Comparison of ENCODE assay signal across 8 cellular contexts in genomic region chr12:52007982-52008510, GRCh38. TPM values are rescaled to one million over a fixed set of nuclear protein-coding genes. Genes with fewer than 3 reads are reported as not detected.
DNase-seq lines count a peak whose midpoint lies in the region; ATAC-seq, FAIRE-seq and TF ChIP-seq lines count a peak whose summit lies in the region.
"Had no signal": no experiment of that assay in that cellular context is flagged by ENCODE, and none has a peak within 500 bp of the region (broad histone marks: within the 10 kb centered on the region; RNA-seq: fewer than 3 reads in every experiment).

No MANE protein-coding gene starts in this region.

- H3K4me3 ChIP-seq in ascending aorta, result peak overlapping the region; percentile 61 to 82
- H3K4me3 ChIP-seq in right lobe of liver, result peak overlapping the region; percentile 44 to 53 (median 48)
- peak overlapping the region; percentile 46 to 72 for H3K4me3 ChIP-seq in stomach smooth muscle (ENCODE audit: low read length in 2 of 2)

- no peaks in the 10 kb centered on the region for H3K27me3 ChIP-seq in ascending aorta
- no peaks in the 10 kb centered on the region for H3K27me3 ChIP-seq in right lobe of liver
- H3K27me3 ChIP-seq in stomach smooth muscle (ENCODE audit: control insufficient read depth in 1 of 2, insufficient read depth in 2 of 2, low read length in 2 of 2), result peaks cover 19 to 24% of the 10 kb centered on the region in 2 donors

- no peak for TF ChIP-seq CTCF in ascending aorta (IDR thresholded peaks at IDR 0.05)
- no peak for TF ChIP-seq CTCF in right lobe of liver (IDR thresholded peaks at IDR 0.05)

- peaks cover 4% of the 10 kb centered on the region for H3K36me3 Mint-ChIP-seq in IgD-negative memory B cell

- no peak for ATAC-seq in right lobe of liver

- H3K9ac ChIP-seq in stomach smooth muscle (ENCODE audit: low read length in 2 of 2), result peak overlapping the region; percentile 13 to 36

- peak overlapping the region; percentile 88 to 99 (median 97) for H3K27ac Mint-ChIP-seq in IgD-negative memory B cell

- peak overlapping the region; percentile 69 to 98 (median 95) for H3K4me3 Mint-ChIP-seq in IgD-negative memory B cell

- H3K27ac ChIP-seq in ascending aorta (peak overlapping the region; percentile 68 to 77), right lobe of liver (peak overlapping the region in 2 of 3 donors; percentile 57 to 75), stomach smooth muscle (ENCODE audit: low read length) (peak overlapping the region; percentile 67)

- DNase-seq in ascending aorta (ENCODE audit: low spot score in 2 of 2), result no peak
- DNase-seq in right lobe of liver, result no peak
- no peak for DNase-seq in GM12891 (ENCODE audit: insufficient read length, low spot score)
- DNase-seq in kidney tubule cell (ENCODE audit: low spot score), result no peak
- no peak for DNase-seq in NCI-H2107 treated with DMSO at 0.1 percent for 48 hours (lab: John Stamatoyannopoulos, UW; ENCODE audit: unreplicated experiment)
- DNase-seq: NK-92 treated with Interleukin-12 subunit alpha and Interleukin-12 subunit beta, amount 100 ng/mL, for 24 hours had no signal

- H3K36me3 ChIP-seq in ascending aorta, result no peaks in the 10 kb centered on the region
- no peaks in the 10 kb centered on the region for H3K36me3 ChIP-seq in right lobe of liver
- no peaks in the 10 kb centered on the region for H3K36me3 ChIP-seq in stomach smooth muscle (ENCODE audit: control insufficient read depth in 2 of 2, insufficient read depth in 2 of 2, low read length in 2 of 2)

- TF ChIP-seq POLR2A in right lobe of liver (IDR thresholded peaks at IDR 0.05), result no peak
- no peak for TF ChIP-seq POLR2A in GM12891 (IDR thresholded peaks at IDR 0.05; ENCODE audit: low read depth, low read length)

- peaks cover 4% of the 10 kb centered on the region for H3K27me3 Mint-ChIP-seq in IgD-negative memory B cell

- peaks cover 14 to 19% (median 14%) of the 10 kb centered on the region in 3 donors for H3K4me1 Mint-ChIP-seq in IgD-negative memory B cell

- H3K9me3 Mint-ChIP-seq in IgD-negative memory B cell, result no peaks in the 10 kb centered on the region

- H3K4me1 ChIP-seq in ascending aorta, result peaks cover 0 to 17% of the 10 kb centered on the region in 2 donors
- peaks cover 0 to 9% (median 0%) of the 10 kb centered on the region in 4 donors for H3K4me1 ChIP-seq in right lobe of liver
- H3K4me1 ChIP-seq in stomach smooth muscle (ENCODE audit: control insufficient read depth, insufficient read depth, low read length), result peaks cover 36% of the 10 kb centered on the region

- WGBS in right lobe of liver (ENCODE audit: insufficient coverage, low coverage, low lambda C conversion rate, missing lambda C conversion rate), result 61% methylated on average over 4 of the region's 5 CpGs

- H3K9me3 ChIP-seq in ascending aorta (no peaks in the 10 kb centered on the region), right lobe of liver (no peaks in the 10 kb centered on the region), stomach smooth muscle (ENCODE audit: control insufficient read depth in 2 of 2, low read length in 2 of 2) (no peaks in the 10 kb centered on the region)

- intact Hi-C loops in ascending aorta (cut with DNase I) (no loop called here), right lobe of liver (cut with DNase I) (loop anchor here in 1 of 2 donors (5.0 kb wide), 1 partner anchor 114 kb away; no protein-coding TSS in a partner anchor)

- no peak for FAIRE-seq in GM12891 (lab: Jason Lieb, UNC)

TF ChIP-seq in GM12891, 5 proteins besides CTCF, POLR2A, EP300 and RAD21:
- TF ChIP-seq POU2F2 (IDR thresholded peaks at IDR 0.05; ENCODE audit: low read depth, low read length) (no peak), SPI1 (IDR thresholded peaks at IDR 0.05; ENCODE audit: low read depth, low read length) (no peak), PAX5 (IDR thresholded peaks at IDR 0.05; ENCODE audit: insufficient read depth, low read length, severe bottlenecking) (no peak), TAF1 (IDR thresholded peaks at IDR 0.05; ENCODE audit: low read depth, low read length) (no peak), POLR2AphosphoS5 (IDR thresholded peaks at IDR 0.05; ENCODE audit: low read depth, low read length) (no peak)

RNA-seq across cellular contexts. Expression of gene TAMALIN, which starts 1.3 kb away (rescaled TPM):
- polyA plus RNA-seq in IgD-negative memory B cell, result 6.4 TPM
- total RNA-seq in ascending aorta (32.6 TPM), right lobe of liver (1 to 10 TPM; 2.9 to 6.5 (median 3.9) TPM)
- polyA plus RNA-seq in GM12891 (2012; ENCODE audit: low read depth, missing spikeins), result 1.3 TPM

RNA-seq across cellular contexts. Expression of gene NR4A1, which starts 43.2 kb away (rescaled TPM):
- 9.3 TPM for polyA plus RNA-seq in IgD-negative memory B cell
- total RNA-seq in ascending aorta (722 TPM), right lobe of liver (1 to 10 TPM; 5.0 to 8.8 (median 7.7) TPM)
- 22.3 TPM for polyA plus RNA-seq in GM12891 (2012; ENCODE audit: low read depth, missing spikeins)

RNA-seq across cellular contexts. Expression of gene ACVR1B, which starts 56.5 kb away (rescaled TPM):
- 0.90 TPM for polyA plus RNA-seq in IgD-negative memory B cell
- 18.7 TPM for total RNA-seq in ascending aorta
- total RNA-seq in right lobe of liver, result 10 to 100 TPM; 14.1 to 28.0 (median 25.0) TPM
- polyA plus RNA-seq in GM12891 (2012; ENCODE audit: low read depth, missing spikeins), result 1.6 TPM

Comparison
In these comparisons a context has a peak if more than half of its experiments do, and no peak if none do; other contexts are left out.
1. RNA of gene NR4A1, which starts 43.2 kb away (total RNA-seq): 722 TPM in ascending aorta (single experiment); 5.0 to 8.8 TPM in right lobe of liver; every median in the first group is over 10 times any median in the second.
2. Peak in every context shown above with its lines, with median percentiles within 50 percentile points of each other: H3K27ac ChIP-seq and H3K4me3 ChIP-seq.